21 cellular contexts compared by ENCODE assay signal in genomic region chr12:55074771-55075170, GRCh38. TPM values are rescaled to one million over a fixed set of nuclear protein-coding genes. Genes with fewer than 3 reads are reported as not detected.
DNase-seq lines count a peak whose midpoint lies in the region; FAIRE-seq and TF ChIP-seq lines count a peak whose summit lies in the region.
"Had no signal": no experiment of that assay in that cellular context is flagged by ENCODE, and none has a peak within 500 bp of the region (broad histone marks: within the 10 kb centered on the region; RNA-seq: fewer than 3 reads in every experiment).

No MANE protein-coding gene starts in this region.

- intact Hi-C loops in endothelial cell of umbilical vein (cut with micrococcal nuclease), result no loop called here
- intact Hi-C loops in ovary (cut with DNase I), result loop anchor here in 2 of 4 donors (5.0 kb wide), 2 partner anchors 77 to 82 kb away; no protein-coding TSS in a partner anchor
- intact Hi-C loops in tibial artery (cut with DNase I; ENCODE audit: low total_unique reads), result loop anchor here (10.0 kb wide), 1 partner anchor 80 kb away; no protein-coding TSS in a partner anchor

- TF ChIP-seq CTCF in endothelial cell of umbilical vein (IDR thresholded peaks at IDR 0.05; ENCODE audit: extremely low read depth in 1 of 2, insufficient read depth in 1 of 2, low read depth in 1 of 2, low read length in 2 of 2) (no peak), ovary (IDR thresholded peaks at IDR 0.05) (no peak), HFFc6 (IDR thresholded peaks at IDR 0.05) (no peak), tibial artery (IDR thresholded peaks at IDR 0.05) (no peak)

- TF ChIP-seq POLR2A in endothelial cell of umbilical vein (IDR thresholded peaks at IDR 0.05; ENCODE audit: low read depth, low read length), result no peak
- no peak for TF ChIP-seq POLR2A in ovary (IDR thresholded peaks at IDR 0.05)

- peaks cover 3% of the 10 kb centered on the region; the same call in 1 of the 2 replicates for H3K27me3 Mint-ChIP-seq in HFFc6 (ENCODE audit: insufficient read depth)

- BruUV-seq in endothelial cell of umbilical vein (replicated peaks; lab: Mats Ljungman, UMichigan), result no TSS peak

- peak; percentile 7 for DNase-seq in NCI-H510A treated with DMSO at 0.1 percent for 48 hours (lab: John Stamatoyannopoulos, UW)
- DNase-seq in NCI-H510A (lab: John Stamatoyannopoulos, UW), result no peak
- peak; percentile 66 for DNase-seq in NCI-H1105 treated with DMSO at 0.1 percent for 48 hours (lab: John Stamatoyannopoulos, UW)
- peak; percentile 72 for DNase-seq in endothelial cell of umbilical vein (ENCODE audit: low read depth, low spot score)
- DNase-seq in ovary, result no peak
- no peak for DNase-seq in HFFc6
- DNase-seq in tibial artery, result no peak
- DNase-seq: BE2C; CD4-positive, alpha-beta memory T cell; DMS53; NCI-H2081; NCI-H2171 treated with DMSO at 0.1 percent for 48 hours; NCI-H446; NCI-H82 had no signal

- H3K9me3 Mint-ChIP-seq in HFFc6, result no peaks in the 10 kb centered on the region

- CTCF ChIA-PET in endothelial cell of umbilical vein (lab: Charles Lee), result interaction anchor here (0.7 to 7.0 kb wide), 6 partner anchors 9 to 373 kb away, joined by 3 to 249 read pairs (median 6); no protein-coding TSS in a partner anchor

- H3K27me3 ChIP-seq in endothelial cell of umbilical vein (ENCODE audit: control insufficient read depth in 2 of 2, insufficient read depth in 2 of 2, low read length in 2 of 2) (peaks cover 0 to 4% of the 10 kb centered on the region in 2 experiments), ovary (no peaks in the 10 kb centered on the region), tibial artery (no peaks in the 10 kb centered on the region)
- H3K27me3 ChIP-seq: SJSA1 had no signal

- H3K36me3 Mint-ChIP-seq in HFFc6 (ENCODE audit: low read depth), result no peaks in the 10 kb centered on the region
- H3K36me3 Mint-ChIP-seq: CD4-positive, alpha-beta memory T cell had no signal

- TF ChIP-seq EP300 in ovary (IDR thresholded peaks at IDR 0.05), result no peak

- no peaks in the 10 kb centered on the region for H3K4me1 ChIP-seq in endothelial cell of umbilical vein (ENCODE audit: control insufficient read depth, extremely low read depth, insufficient read depth, low read length)
- no peaks in the 10 kb centered on the region for H3K4me1 ChIP-seq in ovary (ENCODE audit: insufficient read depth)
- H3K4me1 ChIP-seq in tibial artery, result no peaks in the 10 kb centered on the region
- H3K4me1 ChIP-seq: BE2C, SJSA1 had no signal

- H3K36me3 ChIP-seq in endothelial cell of umbilical vein (ENCODE audit: control insufficient read depth in 2 of 2, extremely low read depth in 1 of 2, insufficient read depth in 2 of 2, low read length in 2 of 2) (no peaks in the 10 kb centered on the region), ovary (no peaks in the 10 kb centered on the region), tibial artery (no peaks in the 10 kb centered on the region)
- H3K36me3 ChIP-seq: BE2C, SJSA1 had no signal

- H3K27ac ChIP-seq in endothelial cell of umbilical vein (ENCODE audit: insufficient read depth, low read depth, low read length), result no peak overlapping the region
- H3K27ac ChIP-seq in ovary, result no peak overlapping the region
- H3K27ac ChIP-seq in tibial artery, result no peak overlapping the region
- H3K27ac ChIP-seq: HL-60, KMS-11, SJSA1 had no signal

- H3K9me3 ChIP-seq in endothelial cell of umbilical vein (replicated peaks; ENCODE audit: control insufficient read depth, insufficient read depth, low read length) (no peaks in the 10 kb centered on the region), ovary (no peaks in the 10 kb centered on the region), tibial artery (no peaks in the 10 kb centered on the region)
- H3K9me3 ChIP-seq: BE2C, SJSA1 had no signal

- 17 to 35% (median 20%) methylated on average over 3 of the region's 3 CpGs for WGBS in ovary, 3 donors

- no peaks in the 10 kb centered on the region for H4K20me1 ChIP-seq in endothelial cell of umbilical vein (replicated peaks; ENCODE audit: control insufficient read depth, extremely low read depth, insufficient read depth, low read length)

- no peaks in the 10 kb centered on the region for H3K79me2 ChIP-seq in endothelial cell of umbilical vein (ENCODE audit: control insufficient read depth, insufficient read depth, low read length)

- POLR2A ChIA-PET in endothelial cell of umbilical vein (lab: Charles Lee), result no interaction called here

- no peaks in the 10 kb centered on the region for H3K4me1 Mint-ChIP-seq in HFFc6 (ENCODE audit: low read depth)

- H3K9me1 ChIP-seq in endothelial cell of umbilical vein (replicated peaks; ENCODE audit: control insufficient read depth, extremely low read depth, insufficient read depth, low read length), result no peaks in the 10 kb centered on the region

- H3K4me3 Mint-ChIP-seq in HFFc6, result no peak overlapping the region
- H3K4me3 Mint-ChIP-seq: CD4-positive, alpha-beta memory T cell had no signal

- no peak overlapping the region for H2AFZ ChIP-seq in endothelial cell of umbilical vein (ENCODE audit: low read depth, low read length)

- dilution Hi-C loops in endothelial cell of umbilical vein (cut with MboI; ENCODE audit: extremely low pct_ligation_motif_present, low sequenced_read_pairs), result no loop called here

- H3K4me3 ChIP-seq in endothelial cell of umbilical vein (replicated peaks in 1 of 3; ENCODE audit: insufficient read depth in 1 of 3, low read depth in 1 of 3, low read length in 3 of 3), result no peak overlapping the region
- no peak overlapping the region for H3K4me3 ChIP-seq in ovary
- H3K4me3 ChIP-seq in tibial artery, result no peak overlapping the region
- H3K4me3 ChIP-seq: SJSA1 had no signal

- H3K4me2 ChIP-seq in endothelial cell of umbilical vein (ENCODE audit: insufficient read depth, low read length), result no peak overlapping the region
- H3K4me2 ChIP-seq: KMS-11 had no signal

- no peak for FAIRE-seq in endothelial cell of umbilical vein (lab: Jason Lieb, UNC)

- H3K9ac ChIP-seq in endothelial cell of umbilical vein (replicated peaks; ENCODE audit: extremely low read depth, insufficient read depth, low read length), result no peak overlapping the region
- H3K9ac ChIP-seq: KMS-11 had no signal

- no peak overlapping the region for H3K27ac Mint-ChIP-seq in HFFc6
- H3K27ac Mint-ChIP-seq: CD4-positive, alpha-beta memory T cell had no signal

TF ChIP-seq in endothelial cell of umbilical vein, 7 proteins besides CTCF, POLR2A, EP300 and RAD21:
- TF ChIP-seq MYC (IDR thresholded peaks at IDR 0.05; ENCODE audit: low read depth, low read length), result no peak
- TF ChIP-seq EZH2 (IDR thresholded peaks at IDR 0.05; ENCODE audit: borderline replicate concordance, low read depth, low read length, severe bottlenecking), result no peak
- no peak for TF ChIP-seq GATA2 (IDR thresholded peaks at IDR 0.05; ENCODE audit: insufficient read depth, insufficient read length, low read depth, low read length)
- no peak for TF ChIP-seq JUN (IDR thresholded peaks at IDR 0.05; ENCODE audit: borderline replicate concordance, insufficient read depth, insufficient read length, low read depth)
- no peak for TF ChIP-seq POLR2AphosphoS5 (IDR thresholded peaks at IDR 0.05; ENCODE audit: insufficient read depth, low read depth, low read length)
- no peak for TF ChIP-seq MAX (IDR thresholded peaks at IDR 0.05; ENCODE audit: insufficient read depth, insufficient read length)
- TF ChIP-seq FOS (IDR thresholded peaks at IDR 0.05; ENCODE audit: borderline replicate concordance, insufficient read depth, low read length), result no peak

RNA-seq across cellular contexts. Expression of gene OR9K2, which starts 51.4 kb away (rescaled TPM):
- total RNA-seq in endothelial cell of umbilical vein (not detected in 2 replicates), ovary (not detected)
- polyA plus RNA-seq in endothelial cell of umbilical vein (not detected in 2 replicates), ovary (not detected)
- not detected in 2 replicates for polyA plus RNA-seq in endothelial cell of umbilical vein (2011; cell fraction: cytosol; rRNA removed)
- polyA plus RNA-seq in endothelial cell of umbilical vein (2011; cell fraction: nucleus; rRNA removed), result not detected in 2 replicates
- not detected in 2 replicates for polyA plus RNA-seq in endothelial cell of umbilical vein (2012)
- not detected in 2 replicates for polyA minus RNA-seq in endothelial cell of umbilical vein
- polyA minus RNA-seq in endothelial cell of umbilical vein (2011; cell fraction: cytosol; rRNA and poly(A)+ RNA removed), result not detected
- polyA minus RNA-seq in endothelial cell of umbilical vein (2011; cell fraction: nucleus; rRNA and poly(A)+ RNA removed), result not detected in 2 replicates
- not detected for total RNA-seq in HFFc6 (2021; fragmentation: NEBNext Ultra II Directional; extraction: Animal tissue kit (Norgen Biotek cat#: 25700))
- total RNA-seq: A172; CD4-positive, alpha-beta memory T cell; H4; HT1080; M059J; SJSA1 had no signal
- polyA plus RNA-seq: CD4-positive, alpha-beta memory T cell had no signal

RNA-seq across cellular contexts. Expression of gene NEUROD4, which starts 55.0 kb away (rescaled TPM):
- total RNA-seq in endothelial cell of umbilical vein (not detected in 2 replicates), ovary (not detected)
- polyA plus RNA-seq in endothelial cell of umbilical vein (not detected in 2 replicates), ovary (not detected)
- polyA plus RNA-seq in endothelial cell of umbilical vein (2011; cell fraction: cytosol; rRNA removed), result not detected in 2 replicates
- polyA plus RNA-seq in endothelial cell of umbilical vein (2011; cell fraction: nucleus; rRNA removed), result not detected in 2 replicates
- not detected in 2 replicates for polyA plus RNA-seq in endothelial cell of umbilical vein (2012)
- polyA minus RNA-seq in endothelial cell of umbilical vein, result not detected in 2 replicates
- polyA minus RNA-seq in endothelial cell of umbilical vein (2011; cell fraction: cytosol; rRNA and poly(A)+ RNA removed), result not detected
- polyA minus RNA-seq in endothelial cell of umbilical vein (2011; cell fraction: nucleus; rRNA and poly(A)+ RNA removed), result not detected in 2 replicates
- total RNA-seq in HFFc6 (2021; fragmentation: NEBNext Ultra II Directional; extraction: Animal tissue kit (Norgen Biotek cat#: 25700)), result not detected
- total RNA-seq: A172, H4, HT1080, M059J, SJSA1 had no signal
- polyA plus RNA-seq: CD4-positive, alpha-beta memory T cell had no signal

Comparison
In these comparisons a context has a peak if more than half of its experiments do, and no peak if none do; other contexts are left out.
1. DNase-seq: peak in NCI-H510A treated with DMSO at 0.1 percent for 48 hours (single experiment), NCI-H1105 treated with DMSO at 0.1 percent for 48 hours (single experiment) and endothelial cell of umbilical vein (single experiment); none in NCI-H510A (single experiment), ovary (0 of 5), HFFc6 (single experiment) and tibial artery (0 of 2).